20 cellular contexts compared by ENCODE assay signal in genomic region chr2:189155795-189156194, GRCh38. TPM values are rescaled to one million over a fixed set of nuclear protein-coding genes. Genes with fewer than 3 reads are reported as not detected.
DNase-seq lines count a peak whose midpoint lies in the region; ATAC-seq and TF ChIP-seq lines count a peak whose summit lies in the region.
"Had no signal": no experiment of that assay in that cellular context is flagged by ENCODE, and none has a peak within 500 bp of the region (broad histone marks: within the 10 kb centered on the region; RNA-seq: fewer than 3 reads in every experiment).

No MANE protein-coding gene starts in this region.

- CTCF ChIA-PET in SK-N-SH (lab: Yijun Ruan, JAX): no interaction called here

- no peaks in the 10 kb centered on the region for H3K27me3 ChIP-seq in SK-N-SH (ENCODE audit: insufficient read depth)
- H3K27me3 ChIP-seq in osteoblast (ENCODE audit: insufficient read depth, low read length): no peaks in the 10 kb centered on the region
- H3K27me3 ChIP-seq: BE2C; BLaER1 treated with 17β-estradiol and CSF1 and Interleukin-3, amounts not matched to agents 10 nM and 100 nM had no signal

- no peak for TF ChIP-seq RAD21 in SK-N-SH (IDR thresholded peaks at IDR 0.05; ENCODE audit: low read length)

- TF ChIP-seq CTCF in SK-N-SH (IDR thresholded peaks at IDR 0.05) (no peak), chondrocyte (IDR thresholded peaks at IDR 0.05) (no peak), osteoblast (IDR thresholded peaks at IDR 0.05; ENCODE audit: extremely low read depth, low read depth, low read length) (no peak)

- POLR2A ChIA-PET in SK-N-SH (lab: Yijun Ruan, JAX): no interaction called here

- H3F3A ChIP-seq in SK-N-SH (replicated peaks; ENCODE audit: insufficient read depth): peaks cover 26% of the 10 kb centered on the region

- H3K4me3 ChIP-seq in SK-N-SH (ENCODE audit: low read depth in 2 of 2, low read length in 1 of 2) (no peak overlapping the region), osteoblast (ENCODE audit: insufficient read depth, low read length) (no peak overlapping the region)
- H3K4me3 ChIP-seq: BLaER1 treated with 17β-estradiol and CSF1 and Interleukin-3, amounts not matched to agents 10 nM and 100 nM; GM23338 had no signal

- H3K4me1 ChIP-seq in SK-N-SH (ENCODE audit: control insufficient read depth in 1 of 2, insufficient read depth in 2 of 2, low read depth in 1 of 2, low read length in 1 of 2) (peaks cover 0 to 28% of the 10 kb centered on the region in 2 experiments; a peak in 3 of 4 replicates), osteoblast (ENCODE audit: insufficient read depth, low read length) (peaks cover 47% of the 10 kb centered on the region)
- H3K4me1 ChIP-seq: BE2C; BLaER1 treated with 17β-estradiol and CSF1 and Interleukin-3, amounts not matched to agents 10 nM and 100 nM had no signal

- DNase-seq in SK-N-SH (no peak), chondrocyte (ENCODE audit: low spot score) (no peak), osteoblast (ENCODE audit: insufficient read length, low spot score, missing footprints) (no peak), dermis blood vessel endothelial cell (no peak), AG08396 (ENCODE audit: low spot score) (no peak)
- DNase-seq: AML-193; BE2C; CD4-positive, alpha-beta T cell; CD8-positive, alpha-beta memory T cell; DMS53; DMS79 treated with DMSO at 0.1 percent for 48 hours; H9 had no signal

- no peak overlapping the region for H3K9ac ChIP-seq in SK-N-SH
- H3K9ac ChIP-seq: BLaER1 treated with 17β-estradiol and CSF1 and Interleukin-3, amounts not matched to agents 10 nM and 100 nM had no signal

- no peak overlapping the region for H3K4me3 Mint-ChIP-seq in chondrocyte (ENCODE audit: unreplicated experiment)
- H3K4me3 Mint-ChIP-seq: CD14-positive monocyte; CD4-positive, alpha-beta T cell; CD8-positive, alpha-beta memory T cell; GM23338; H9 had no signal

- H3K27me3 Mint-ChIP-seq in chondrocyte (ENCODE audit: low read depth): no peaks in the 10 kb centered on the region
- H3K27me3 Mint-ChIP-seq: CD4-positive, alpha-beta T cell; CD8-positive, alpha-beta memory T cell had no signal

- H4K20me1 ChIP-seq in SK-N-SH (ENCODE audit: insufficient read depth) (no peaks in the 10 kb centered on the region), osteoblast (ENCODE audit: insufficient read depth, low read length) (peaks cover 30% of the 10 kb centered on the region)
- H4K20me1 ChIP-seq: BLaER1 treated with 17β-estradiol and CSF1 and Interleukin-3, amounts not matched to agents 10 nM and 100 nM had no signal

- H3K27ac Mint-ChIP-seq in chondrocyte (ENCODE audit: unreplicated experiment): peak overlapping the region; percentile 61
- H3K27ac Mint-ChIP-seq: CD14-positive monocyte; CD4-positive, alpha-beta T cell; CD8-positive, alpha-beta memory T cell; GM23338 had no signal

- H2AFZ ChIP-seq in SK-N-SH (ENCODE audit: low read depth) (peak overlapping the region; percentile 66; the same call in 1 of the 2 replicates), osteoblast (ENCODE audit: low read length) (no peak overlapping the region)
- H2AFZ ChIP-seq: GM23338 had no signal

- 87% methylated on average over 1 of the region's 1 CpG for WGBS in SK-N-SH (ENCODE audit: low lambda C conversion rate)

- H3K27ac ChIP-seq in SK-N-SH (ENCODE audit: low read depth in 2 of 2, low read length in 1 of 2) (peak overlapping the region in 1 of 2 experiments; percentile 80; a peak in 3 of 4 replicates), osteoblast (ENCODE audit: low read depth, low read length) (peak overlapping the region; percentile 12)
- H3K27ac ChIP-seq: 22Rv1; BLaER1 treated with 17β-estradiol and CSF1 and Interleukin-3, amounts not matched to agents 10 nM and 100 nM had no signal

- H3K9me3 Mint-ChIP-seq in chondrocyte (ENCODE audit: low read depth): no peaks in the 10 kb centered on the region
- H3K9me3 Mint-ChIP-seq: CD14-positive monocyte; CD4-positive, alpha-beta T cell; CD8-positive, alpha-beta memory T cell; GM23338; H9 had no signal

- no peak for ATAC-seq in SK-N-SH treated with all-trans-retinoic acid at 6 μM for 48 hours
- ATAC-seq in GM18858 (IDR thresholded peaks at IDR 0.05; ENCODE audit: unreplicated experiment): no peak
- ATAC-seq in GM19395 (IDR thresholded peaks at IDR 0.05; ENCODE audit: unreplicated experiment): no peak
- ATAC-seq: GM23338, HCT116 had no signal

- peaks cover 89% of the 10 kb centered on the region for H3K4me1 Mint-ChIP-seq in chondrocyte (ENCODE audit: low read depth)
- H3K4me1 Mint-ChIP-seq: CD14-positive monocyte; CD8-positive, alpha-beta memory T cell; H9 had no signal

- H3K36me3 Mint-ChIP-seq in chondrocyte (ENCODE audit: low read depth): peaks cover 9% of the 10 kb centered on the region
- H3K36me3 Mint-ChIP-seq: CD14-positive monocyte; CD8-positive, alpha-beta memory T cell had no signal

- H3K36me3 ChIP-seq in SK-N-SH (replicated peaks in 1 of 2; ENCODE audit: control insufficient read depth in 1 of 2, insufficient read depth in 2 of 2, low read length in 1 of 2): peaks cover 0 to 5% of the 10 kb centered on the region in 2 experiments
- H3K36me3 ChIP-seq in osteoblast (ENCODE audit: insufficient read depth, low read length): no peaks in the 10 kb centered on the region
- H3K36me3 ChIP-seq: BE2C; BLaER1 treated with 17β-estradiol and CSF1 and Interleukin-3, amounts not matched to agents 10 nM and 100 nM had no signal

- no peak overlapping the region for H3K4me2 ChIP-seq in SK-N-SH
- H3K4me2 ChIP-seq in osteoblast (ENCODE audit: insufficient read depth, low read length): no peak overlapping the region
- H3K4me2 ChIP-seq: BLaER1 treated with 17β-estradiol and CSF1 and Interleukin-3, amounts not matched to agents 10 nM and 100 nM; GM23338 had no signal

- TF ChIP-seq EP300 in SK-N-SH (IDR thresholded peaks at IDR 0.05; ENCODE audit: borderline replicate concordance in 1 of 2, low read depth in 1 of 2, low read length in 1 of 2): no peak

- no peaks in the 10 kb centered on the region for H3K9me2 ChIP-seq in SK-N-SH

- H3K9me3 ChIP-seq in SK-N-SH: no peaks in the 10 kb centered on the region
- H3K9me3 ChIP-seq in osteoblast (ENCODE audit: low read depth, low read length): no peaks in the 10 kb centered on the region
- H3K9me3 ChIP-seq: BE2C; BLaER1 treated with 17β-estradiol and CSF1 and Interleukin-3, amounts not matched to agents 10 nM and 100 nM had no signal

- H3K79me2 ChIP-seq in SK-N-SH (ENCODE audit: insufficient read depth) (no peaks in the 10 kb centered on the region; the same call in 1 of the 2 replicates), osteoblast (ENCODE audit: insufficient read depth, low read length) (peaks cover 95% of the 10 kb centered on the region)

TF ChIP-seq in SK-N-SH, 30 proteins besides CTCF, POLR2A, EP300 and RAD21 (continues in another document):
- TF ChIP-seq RXRA (IDR thresholded peaks at IDR 0.05; ENCODE audit: borderline replicate concordance, low read depth) (no peak), TCF12 (IDR thresholded peaks at IDR 0.05) (peak; percentile 32; the same call in 1 of the 2 replicates)

TF ChIP-seq in SK-N-SH treated with all-trans-retinoic acid at 6 μM for 48 hours, 23 proteins besides CTCF, POLR2A, EP300 and RAD21:
- no peak for TF ChIP-seq ISL1 (CRISPR knock-in tag; IDR thresholded peaks at IDR 0.05)
- TF ChIP-seq TCF4 (CRISPR knock-in tag; IDR thresholded peaks at IDR 0.05; ENCODE audit: borderline replicate concordance): no peak
- TF ChIP-seq BACH2 (CRISPR knock-in tag; IDR thresholded peaks at IDR 0.05; ENCODE audit: borderline replicate concordance): no peak
- TF ChIP-seq, protein P1, sequence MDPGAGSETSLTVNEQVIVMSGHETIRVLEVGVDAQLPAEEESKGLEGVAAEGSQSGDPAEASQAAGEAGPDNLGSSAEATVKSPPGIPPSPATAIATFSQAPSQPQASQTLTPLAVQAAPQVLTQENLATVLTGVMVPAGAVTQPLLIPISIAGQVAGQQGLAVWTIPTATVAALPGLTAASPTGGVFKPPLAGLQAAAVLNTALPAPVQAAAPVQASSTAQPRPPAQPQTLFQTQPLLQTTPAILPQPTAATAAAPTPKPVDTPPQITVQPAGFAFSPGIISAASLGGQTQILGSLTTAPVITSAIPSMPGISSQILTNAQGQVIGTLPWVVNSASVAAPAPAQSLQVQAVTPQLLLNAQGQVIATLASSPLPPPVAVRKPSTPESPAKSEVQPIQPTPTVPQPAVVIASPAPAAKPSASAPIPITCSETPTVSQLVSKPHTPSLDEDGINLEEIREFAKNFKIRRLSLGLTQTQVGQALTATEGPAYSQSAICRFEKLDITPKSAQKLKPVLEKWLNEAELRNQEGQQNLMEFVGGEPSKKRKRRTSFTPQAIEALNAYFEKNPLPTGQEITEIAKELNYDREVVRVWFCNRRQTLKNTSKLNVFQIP (CRISPR knock-in tag; IDR thresholded peaks at IDR 0.05; ENCODE audit: borderline replicate concordance, low read depth): no peak
- no peak for TF ChIP-seq ZNF70 (CRISPR knock-in tag; IDR thresholded peaks at IDR 0.05)
- no peak for TF ChIP-seq CSRNP3 (CRISPR knock-in tag; IDR thresholded peaks at IDR 0.05)
- TF ChIP-seq CSDC2 (CRISPR knock-in tag; IDR thresholded peaks at IDR 0.05): no peak
- TF ChIP-seq ZC3H10 (CRISPR knock-in tag; IDR thresholded peaks at IDR 0.05): no peak

RNA-seq across cellular contexts. Expression of gene COL5A2, which starts 23.8 kb away (rescaled TPM):
- polyA plus RNA-seq in SK-N-SH (2012; rRNA removed): 18.7 and 20.4 TPM in 2 replicates
- polyA plus RNA-seq in SK-N-SH (2012; cell fraction: cytosol; rRNA removed): 14.9 and 20.2 TPM in 2 replicates
- 18.2 and 26.5 TPM in 2 replicates for polyA plus RNA-seq in SK-N-SH (2012; cell fraction: nucleus; rRNA removed)
- total RNA-seq in chondrocyte (1,927 to 2,200 TPM (median 1,930 TPM) in 3 replicates), osteoblast (632 and 879 TPM in 2 replicates), dermis blood vessel endothelial cell (72.6 and 87.1 TPM in 2 replicates)
- polyA plus RNA-seq: CD14-positive monocyte; CD8-positive, alpha-beta memory T cell had no signal
